In genomic region chr7:39314869-39315268, GRCh38 we compare ENCODE assay signal across 33 cellular contexts.
"Had no signal": no experiment of that assay in that cellular context is flagged by ENCODE, and none has a peak within 500 bp of the region (broad histone marks: within the 10 kb centered on the region; RNA-seq: fewer than 3 reads in every experiment).

No MANE protein-coding gene starts in this region.

- DNase-seq: activated effector memory CD4-positive, alpha-beta T cell treated with anti-CD3 and anti-CD28 coated beads, Interleukin-2, amount 50 U/mL, for 16 hours; activated effector memory CD4-positive, alpha-beta T cell treated with Interleukin-2 at 50 U/mL for 16 hours; activated gamma-delta T cell; activated gamma-delta T cell treated with Interleukin-2 at 50 U/mL for 16 hours; activated naive CD4-positive, alpha-beta T cell; activated naive CD4-positive, alpha-beta T cell treated with anti-CD3 and anti-CD28 coated beads for 36 hours; activated naive CD4-positive, alpha-beta T cell treated with anti-CD3 and anti-CD28 coated beads, Interleukin-2, amount 10 ng/mL, durations not matched to agents 7 days and 5 days; activated naive CD4-positive, alpha-beta T cell treated with anti-CD3 and anti-CD28 coated beads, Interleukin-2, amount 50 U/mL, for 16 hours; activated naive CD4-positive, alpha-beta T cell treated with Interleukin-2 at 50 U/mL for 16 hours; activated naive CD8-positive, alpha-beta T cell treated with anti-CD3 and anti-CD28 coated beads for 36 hours; activated naive CD8-positive, alpha-beta T cell treated with anti-CD3 and anti-CD28 coated beads, Interleukin-2, amount 10 ng/mL, durations not matched to agents 7 days and 5 days; activated naive CD8-positive, alpha-beta T cell treated with anti-CD3 and anti-CD28 coated beads, Interleukin-2, amount 50 U/mL, for 24 hours; activated T-cell treated with anti-CD3 and anti-CD28 coated beads, Interleukin-2, amount 50 U/mL, for 24 hours; activated T-cell treated with anti-CD3 and anti-CD28 coated beads, Interleukin-2, amount 50 U/mL, for 4 hours; activated T-cell treated with anti-CD3 and anti-CD28 coated beads, Interleukin-2, amount 50 U/mL, for 48 hours; activated T-cell treated with anti-CD3 and anti-CD28 coated beads, Interleukin-2, amount 50 U/mL, for 72 hours; adrenal gland; amniotic stem cell; amygdala; anterior cingulate cortex; aorta; body of pancreas; brain microvascular endothelial cell; caudate nucleus; central memory CD4-positive, alpha-beta T cell; cerebellar nuclear complex had no signal

- ATAC-seq: activated naive CD4-positive, alpha-beta T cell treated with anti-CD3 and anti-CD28 coated beads, Interleukin-2, amount 50 U/mL, for 72 hours; activated naive CD8-positive, alpha-beta T cell treated with anti-CD3 and anti-CD28 coated beads, Interleukin-2, amount 50 U/mL, for 24 hours; activated T-cell treated with anti-CD3 and anti-CD28 coated beads, Interleukin-2, amount 50 U/mL, for 4 hours; activated T-cell treated with anti-CD3 and anti-CD28 coated beads, Interleukin-2, amount 50 U/mL, for 72 hours; activated T-helper 17 cell treated with anti-CD3 and anti-CD28 coated beads, Interleukin-2, amount 50 U/mL, for 72 hours; body of pancreas had no signal

- H3K36me3 ChIP-seq: adrenal gland, ascending aorta, brain microvascular endothelial cell, breast epithelium, cardiac muscle cell had no signal

- FAIRE-seq: astrocyte, bronchial epithelial cell had no signal

- H3K4me3 ChIP-seq: adrenal gland, ascending aorta, body of pancreas, breast epithelium, cardiac muscle cell had no signal

- H3K27ac ChIP-seq: adrenal gland, ascending aorta, body of pancreas, brain microvascular endothelial cell, breast epithelium, cardiac muscle cell had no signal

- H3K4me1 ChIP-seq: adrenal gland, body of pancreas, breast epithelium had no signal

- H3K9me3 ChIP-seq: adrenal gland, ascending aorta, body of pancreas, breast epithelium had no signal

- H3K27me3 ChIP-seq: adrenal gland, ascending aorta, body of pancreas, brain microvascular endothelial cell, breast epithelium, cardiac muscle cell had no signal
